9 cellular contexts compared by ENCODE assay signal in genomic region chr14:67571991-67572323, GRCh38.
"Had no signal": no experiment of that assay in that cellular context is flagged by ENCODE, and none has a peak within 500 bp of the region (broad histone marks: within the 10 kb centered on the region; RNA-seq: fewer than 3 reads in every experiment).

No MANE protein-coding gene starts in this region.

- H3K36me3 Mint-ChIP-seq: activated naive CD8-positive, alpha-beta T cell treated with anti-CD3 and anti-CD28 coated beads for 36 hours had no signal

- H3K4me3 Mint-ChIP-seq: activated CD8-positive, alpha-beta T cell treated with anti-CD3 and anti-CD28 coated beads, Interleukin-2, amount 10 ng/mL, durations not matched to agents 7 days and 5 days; activated naive CD8-positive, alpha-beta T cell treated with anti-CD3 and anti-CD28 coated beads for 36 hours; mesothelial cell of epicardium; nephron had no signal

- H3K27ac ChIP-seq: coronary artery, esophagus squamous epithelium, gastrocnemius medialis, WERI-Rb-1 had no signal

- H3K9me3 Mint-ChIP-seq: activated naive CD8-positive, alpha-beta T cell treated with anti-CD3 and anti-CD28 coated beads for 36 hours; mesothelial cell of epicardium; nephron had no signal

- H3K27ac Mint-ChIP-seq: activated CD8-positive, alpha-beta T cell treated with anti-CD3 and anti-CD28 coated beads, Interleukin-2, amount 10 ng/mL, durations not matched to agents 7 days and 5 days; activated naive CD8-positive, alpha-beta T cell treated with anti-CD3 and anti-CD28 coated beads for 36 hours; mesothelial cell of epicardium had no signal

- H3K27me3 ChIP-seq: esophagus squamous epithelium, gastrocnemius medialis, thyroid gland had no signal

- H3K4me3 ChIP-seq: coronary artery, esophagus squamous epithelium, gastrocnemius medialis, thyroid gland had no signal

- DNase-seq: esophagus squamous epithelium had no signal

- H3K27me3 Mint-ChIP-seq: activated naive CD8-positive, alpha-beta T cell treated with anti-CD3 and anti-CD28 coated beads for 36 hours had no signal

- H3K36me3 ChIP-seq: esophagus squamous epithelium, gastrocnemius medialis, WERI-Rb-1 had no signal

- H3K9me3 ChIP-seq: esophagus squamous epithelium, gastrocnemius medialis, thyroid gland had no signal
